7 cellular contexts compared by ENCODE assay signal in the genomic region with DNA sequence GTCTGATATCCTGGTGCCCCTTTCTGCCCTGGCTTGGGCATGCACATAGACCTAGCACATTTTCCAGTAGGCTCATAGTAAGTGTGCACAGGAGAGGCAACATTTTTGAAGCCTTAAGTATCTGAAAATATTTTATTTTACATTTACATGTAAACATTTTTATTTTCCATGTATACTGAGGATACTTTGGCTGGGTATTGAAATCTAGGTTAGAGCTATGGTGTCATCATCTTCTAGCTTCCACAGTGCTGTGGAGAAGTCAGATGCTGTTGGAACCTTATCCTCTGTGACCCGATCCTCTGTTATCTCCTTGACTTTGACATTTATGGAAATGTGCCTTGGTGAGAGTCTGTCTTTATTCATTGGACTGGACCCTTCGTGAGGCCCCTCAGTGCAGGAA.
"Had no signal": no experiment of that assay in that cellular context is flagged by ENCODE, and none has a peak within 500 bp of the region (broad histone marks: within the 10 kb centered on the region; RNA-seq: fewer than 3 reads in every experiment).

No MANE protein-coding gene starts in this region.

- H3K4me3 ChIP-seq: GM23248, HAP-1 had no signal

- FAIRE-seq: HTR-8/SVneo had no signal

- H3K9ac ChIP-seq: GM23248 had no signal

- H3K36me3 ChIP-seq: HAP-1 had no signal

- H3K27ac ChIP-seq: GM23248 had no signal

- H3K9me3 ChIP-seq: HAP-1 had no signal

- DNase-seq: GM23248, GOT3, H7, KG1 had no signal

- H2AFZ ChIP-seq: GM23248 had no signal

- H3K4me1 ChIP-seq: HAP-1 had no signal

- ATAC-seq: HCT116 had no signal
